ENCODE assay signal across 8 cellular contexts in the genomic region with DNA sequence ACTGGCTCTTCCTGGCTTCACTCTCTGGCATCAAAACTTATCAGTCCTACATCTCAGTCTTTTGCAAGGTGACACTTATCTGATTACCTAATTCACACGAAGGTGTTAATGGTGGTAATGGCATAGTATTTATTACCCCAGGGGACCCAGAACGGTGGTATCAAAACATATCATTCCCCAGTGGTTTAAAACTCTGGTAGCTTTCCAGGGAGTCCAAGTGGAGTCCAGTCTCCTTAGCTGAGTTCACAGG. TPM values are rescaled to one million over a fixed set of nuclear protein-coding genes. Genes with fewer than 3 reads are reported as not detected.
DNase-seq lines count a peak whose midpoint lies in the region; ATAC-seq and TF ChIP-seq lines count a peak whose summit lies in the region.

No MANE protein-coding gene starts in this region.

- intact Hi-C loops in right cardiac atrium (cut with DNase I) (loop anchor here in 1 of 4 donors (10.0 kb wide), 1 partner anchor 58 kb away; no protein-coding TSS in a partner anchor), Right ventricle myocardium inferior (cut with DNase I) (no loop called here), MCF 10A (cut with micrococcal nuclease) (loop anchor here (2.0 kb wide), 1 partner anchor 18 kb away; no protein-coding TSS in a partner anchor), lower leg skin (cut with DNase I; ENCODE audit: low total_unique reads) (loop anchor here (10.0 kb wide), 1 partner anchor 1052 kb away; no protein-coding TSS in a partner anchor)

- no peak for TF ChIP-seq POLR2A in lower leg skin (IDR thresholded peaks at IDR 0.05)

- ATAC-seq in right cardiac atrium (no peak), Right ventricle myocardium inferior (no peak)
- no peak for ATAC-seq in naive thymus-derived CD8-positive, alpha-beta T cell

- CTCF ChIA-PET in MCF 10A (lab: Yijun Ruan, JAX): interaction anchor here (0.7 to 1.5 kb wide), 6 partner anchors 14 to 197 kb away, joined by 3 to 6 read pairs (median 3); no protein-coding TSS in a partner anchor

- H3K4me1 ChIP-seq in right cardiac atrium (ENCODE audit: control insufficient read depth, insufficient read depth, low read length): peaks cover 57% of the 10 kb centered on the region

- no peaks in the 10 kb centered on the region for H3K9me3 Mint-ChIP-seq in MCF 10A (ENCODE audit: unreplicated experiment)
- H3K9me3 Mint-ChIP-seq in naive thymus-derived CD8-positive, alpha-beta T cell: peaks cover 0 to 7% (median 0%) of the 10 kb centered on the region in 9 donors

- WGBS in right cardiac atrium: 30% methylated on average over 2 of the region's 2 CpGs
- WGBS in lower leg skin, 2 donors: 13 to 16% methylated on average over 2 of the region's 2 CpGs

- no peaks in the 10 kb centered on the region for H3K9me3 ChIP-seq in right cardiac atrium (ENCODE audit: control insufficient read depth, low read length)

- TF ChIP-seq CTCF in MCF 10A (IDR thresholded peaks at IDR 0.05; ENCODE audit: unreplicated experiment) (no peak), lower leg skin (IDR thresholded peaks at IDR 0.05) (no peak)

- peak overlapping the region; percentile 98 for H3K27ac Mint-ChIP-seq in MCF 10A (ENCODE audit: low read depth, unreplicated experiment)
- H3K27ac Mint-ChIP-seq in naive thymus-derived CD8-positive, alpha-beta T cell: peak overlapping the region in 6 of 10 donors; percentile 4 to 79 (median 48)

- no peaks in the 10 kb centered on the region for H3K27me3 ChIP-seq in right cardiac atrium (ENCODE audit: control insufficient read depth, insufficient read depth)

- H3K27me3 Mint-ChIP-seq in MCF 10A (ENCODE audit: insufficient read depth, unreplicated experiment): no peaks in the 10 kb centered on the region
- no peaks in the 10 kb centered on the region for H3K27me3 Mint-ChIP-seq in naive thymus-derived CD8-positive, alpha-beta T cell

- peak overlapping the region; percentile 52 for H3K4me3 Mint-ChIP-seq in MCF 10A (ENCODE audit: unreplicated experiment)
- peak overlapping the region in 5 of 10 donors; percentile 8 to 62 (median 47) for H3K4me3 Mint-ChIP-seq in naive thymus-derived CD8-positive, alpha-beta T cell

- peaks cover 40% of the 10 kb centered on the region for H3K4me1 Mint-ChIP-seq in MCF 10A (ENCODE audit: insufficient read depth, unreplicated experiment)
- H3K4me1 Mint-ChIP-seq in naive thymus-derived CD8-positive, alpha-beta T cell: peaks cover 34 to 47% (median 38%) of the 10 kb centered on the region in 4 donors

- H3K4me3 ChIP-seq in right cardiac atrium (ENCODE audit: low read length): no peak overlapping the region
- no peak overlapping the region for H3K4me3 ChIP-seq in lower leg skin (ENCODE audit: low read depth, poor library complexity, severe bottlenecking)

- peaks cover 10% of the 10 kb centered on the region for H3K36me3 Mint-ChIP-seq in MCF 10A (ENCODE audit: insufficient read depth, unreplicated experiment)
- H3K36me3 Mint-ChIP-seq in naive thymus-derived CD8-positive, alpha-beta T cell: peaks cover 0 to 4% (median 0%) of the 10 kb centered on the region in 3 donors

- BruUV-seq in MCF 10A (replicated peaks; lab: Mats Ljungman, UMichigan): no TSS peak

- POLR2A ChIA-PET in MCF 10A (lab: Yijun Ruan, JAX): interaction anchor here (0.7 to 3.3 kb wide), 16 partner anchors 8 to 134 kb away, joined by 3 to 63 read pairs (median 6); a partner anchor contains a TSS
- POLR2A ChIA-PET in naive thymus-derived CD8-positive, alpha-beta T cell (lab: Charles Lee): interaction anchor here (0.6 to 1.3 kb wide), 2 partner anchors 23 to 27 kb away, joined by 3 to 4 read pairs; no protein-coding TSS in a partner anchor

- peak in 1 of 3 donors; percentile 3 for DNase-seq in right cardiac atrium
- no peak for DNase-seq in Right ventricle myocardium inferior (ENCODE audit: missing footprints)
- no peak for DNase-seq in MCF 10A (ENCODE audit: unreplicated experiment)
- no peak for DNase-seq in naive thymus-derived CD8-positive, alpha-beta T cell
- no peak for DNase-seq in lower leg skin (ENCODE audit: low spot score in 2 of 2)
- DNase-seq in EL: no peak
- DNase-seq in NCI-H2081 (lab: John Stamatoyannopoulos, UW): no peak
- no peak for DNase-seq in GF-D8 (lab: John Stamatoyannopoulos, UW)

- peak overlapping the region; percentile 43 for H3K27ac ChIP-seq in right cardiac atrium (ENCODE audit: low read length)

RNA-seq across cellular contexts. Expression of a gene that starts 41.3 kb away (rescaled TPM):
- total RNA-seq in right cardiac atrium (10 to 100 TPM; 29.2 to 40.5 (median 30.5) TPM), Right ventricle myocardium inferior (18.0 TPM), MCF 10A (2022) (19.9 and 26.1 TPM in 2 replicates), lower leg skin (10 to 100 TPM; 25.9 to 69.4 (median 35.2) TPM)
- 9.9 TPM for polyA plus RNA-seq in right cardiac atrium
- total RNA-seq in naive thymus-derived CD8-positive, alpha-beta T cell: 10 to 100 TPM; 53.1 to 55.4 TPM
- polyA plus RNA-seq in naive thymus-derived CD8-positive, alpha-beta T cell: 1 to 10 TPM in 2 of 3 donors, under 1 TPM in 1; 0.57 to 4.2 (median 1.7) TPM
